In the genomic region with DNA sequence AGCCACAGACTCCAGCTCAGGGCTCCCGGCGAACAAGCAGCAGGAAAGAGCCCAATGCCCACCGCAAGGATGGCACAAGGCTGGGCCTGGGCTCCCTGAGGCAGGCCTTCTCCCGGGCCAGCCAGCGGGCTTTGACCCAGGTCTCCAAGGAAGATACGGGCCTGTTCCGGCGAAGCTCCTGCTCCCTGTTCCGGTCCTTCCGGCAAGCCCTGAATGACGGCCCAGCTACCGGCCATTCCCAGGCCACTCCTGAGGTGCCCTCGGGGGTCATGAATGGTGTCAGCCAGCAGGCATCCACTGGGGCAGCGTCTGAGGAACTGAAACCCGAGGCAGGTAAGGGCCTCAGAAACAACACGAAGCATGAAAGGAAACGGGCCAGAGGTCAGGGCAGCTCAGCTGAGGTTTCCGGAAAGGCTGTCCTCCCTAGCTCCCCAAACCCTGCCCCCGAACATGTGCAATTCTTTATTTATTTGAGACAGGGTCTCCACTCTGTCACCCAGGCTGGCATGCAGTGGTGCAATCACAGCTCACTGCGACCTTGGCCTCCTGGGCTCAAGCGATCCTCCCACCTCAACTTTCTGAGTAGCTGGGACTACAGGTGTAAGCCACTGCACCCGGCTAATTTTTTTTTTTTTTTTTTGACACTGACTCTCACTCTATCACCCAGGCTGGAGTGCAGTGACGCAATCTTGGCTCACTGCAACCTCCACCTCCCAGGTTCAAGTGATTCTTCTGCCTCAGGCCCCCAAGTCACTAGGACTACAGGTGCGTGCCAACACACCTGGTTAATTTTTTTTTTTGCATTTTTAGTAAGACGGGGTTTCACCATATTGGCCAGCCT, we compare ENCODE assay signal across 2 cellular contexts.
TF ChIP-seq lines count a peak whose summit lies in the region.

No MANE protein-coding gene starts in this region.

TF ChIP-seq in HEK293, 187 proteins besides CTCF, POLR2A, EP300 and RAD21 (continued from another document and continues in another):
- TF ChIP-seq, protein P1, sequence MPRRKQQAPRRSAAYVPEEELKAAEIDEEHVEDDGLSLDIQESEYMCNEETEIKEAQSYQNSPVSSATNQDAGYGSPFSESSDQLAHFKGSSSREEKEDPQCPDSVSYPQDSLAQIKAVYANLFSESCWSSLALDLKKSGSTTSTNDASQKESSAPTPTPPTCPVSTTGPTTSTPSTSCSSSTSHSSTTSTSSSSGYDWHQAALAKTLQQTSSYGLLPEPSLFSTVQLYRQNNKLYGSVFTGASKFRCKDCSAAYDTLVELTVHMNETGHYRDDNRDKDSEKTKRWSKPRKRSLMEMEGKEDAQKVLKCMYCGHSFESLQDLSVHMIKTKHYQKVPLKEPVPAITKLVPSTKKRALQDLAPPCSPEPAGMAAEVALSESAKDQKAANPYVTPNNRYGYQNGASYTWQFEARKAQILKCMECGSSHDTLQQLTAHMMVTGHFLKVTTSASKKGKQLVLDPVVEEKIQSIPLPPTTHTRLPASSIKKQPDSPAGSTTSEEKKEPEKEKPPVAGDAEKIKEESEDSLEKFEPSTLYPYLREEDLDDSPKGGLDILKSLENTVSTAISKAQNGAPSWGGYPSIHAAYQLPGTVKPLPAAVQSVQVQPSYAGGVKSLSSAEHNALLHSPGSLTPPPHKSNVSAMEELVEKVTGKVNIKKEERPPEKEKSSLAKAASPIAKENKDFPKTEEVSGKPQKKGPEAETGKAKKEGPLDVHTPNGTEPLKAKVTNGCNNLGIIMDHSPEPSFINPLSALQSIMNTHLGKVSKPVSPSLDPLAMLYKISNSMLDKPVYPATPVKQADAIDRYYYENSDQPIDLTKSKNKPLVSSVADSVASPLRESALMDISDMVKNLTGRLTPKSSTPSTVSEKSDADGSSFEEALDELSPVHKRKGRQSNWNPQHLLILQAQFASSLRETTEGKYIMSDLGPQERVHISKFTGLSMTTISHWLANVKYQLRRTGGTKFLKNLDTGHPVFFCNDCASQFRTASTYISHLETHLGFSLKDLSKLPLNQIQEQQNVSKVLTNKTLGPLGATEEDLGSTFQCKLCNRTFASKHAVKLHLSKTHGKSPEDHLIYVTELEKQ (tag by site-specific recombination; IDR thresholded peaks at IDR 0.05; ENCODE audit: borderline replicate concordance): no peak
- TF ChIP-seq ZEB2 (tag by site-specific recombination; IDR thresholded peaks at IDR 0.05) (peak; percentile 31; the same call in 1 of the 2 replicates), ZNF707 (tag by site-specific recombination; IDR thresholded peaks at IDR 0.05) (no peak), ZSCAN16 (tag by site-specific recombination; IDR thresholded peaks at IDR 0.05) (no peak), GFI1B (tag by site-specific recombination; IDR thresholded peaks at IDR 0.05) (no peak), ZNF596 (tag by site-specific recombination; IDR thresholded peaks at IDR 0.05) (no peak), ZNF548 (tag by site-specific recombination; IDR thresholded peaks at IDR 0.05) (no peak), ZNF174 (tag by site-specific recombination; IDR thresholded peaks at IDR 0.05) (no peak), ZNF239 (tag by site-specific recombination; IDR thresholded peaks at IDR 0.05) (no peak), EGR2 (tag by site-specific recombination; IDR thresholded peaks at IDR 0.05; ENCODE audit: low read depth) (no peak), KLF10 (tag by site-specific recombination; IDR thresholded peaks at IDR 0.05) (no peak), ZNF544 (tag by site-specific recombination; IDR thresholded peaks at IDR 0.05) (no peak), KLF9 (tag by site-specific recombination; IDR thresholded peaks at IDR 0.05; ENCODE audit: low read depth) (no peak), ZNF610 (tag by site-specific recombination; IDR thresholded peaks at IDR 0.05; ENCODE audit: borderline replicate concordance) (no peak), TCF7L2 (IDR thresholded peaks at IDR 0.05; ENCODE audit: borderline replicate concordance, low read depth, low read length) (no peak), KLF8 (tag by site-specific recombination; IDR thresholded peaks at IDR 0.05) (no peak)
- TF ChIP-seq, protein P2, sequence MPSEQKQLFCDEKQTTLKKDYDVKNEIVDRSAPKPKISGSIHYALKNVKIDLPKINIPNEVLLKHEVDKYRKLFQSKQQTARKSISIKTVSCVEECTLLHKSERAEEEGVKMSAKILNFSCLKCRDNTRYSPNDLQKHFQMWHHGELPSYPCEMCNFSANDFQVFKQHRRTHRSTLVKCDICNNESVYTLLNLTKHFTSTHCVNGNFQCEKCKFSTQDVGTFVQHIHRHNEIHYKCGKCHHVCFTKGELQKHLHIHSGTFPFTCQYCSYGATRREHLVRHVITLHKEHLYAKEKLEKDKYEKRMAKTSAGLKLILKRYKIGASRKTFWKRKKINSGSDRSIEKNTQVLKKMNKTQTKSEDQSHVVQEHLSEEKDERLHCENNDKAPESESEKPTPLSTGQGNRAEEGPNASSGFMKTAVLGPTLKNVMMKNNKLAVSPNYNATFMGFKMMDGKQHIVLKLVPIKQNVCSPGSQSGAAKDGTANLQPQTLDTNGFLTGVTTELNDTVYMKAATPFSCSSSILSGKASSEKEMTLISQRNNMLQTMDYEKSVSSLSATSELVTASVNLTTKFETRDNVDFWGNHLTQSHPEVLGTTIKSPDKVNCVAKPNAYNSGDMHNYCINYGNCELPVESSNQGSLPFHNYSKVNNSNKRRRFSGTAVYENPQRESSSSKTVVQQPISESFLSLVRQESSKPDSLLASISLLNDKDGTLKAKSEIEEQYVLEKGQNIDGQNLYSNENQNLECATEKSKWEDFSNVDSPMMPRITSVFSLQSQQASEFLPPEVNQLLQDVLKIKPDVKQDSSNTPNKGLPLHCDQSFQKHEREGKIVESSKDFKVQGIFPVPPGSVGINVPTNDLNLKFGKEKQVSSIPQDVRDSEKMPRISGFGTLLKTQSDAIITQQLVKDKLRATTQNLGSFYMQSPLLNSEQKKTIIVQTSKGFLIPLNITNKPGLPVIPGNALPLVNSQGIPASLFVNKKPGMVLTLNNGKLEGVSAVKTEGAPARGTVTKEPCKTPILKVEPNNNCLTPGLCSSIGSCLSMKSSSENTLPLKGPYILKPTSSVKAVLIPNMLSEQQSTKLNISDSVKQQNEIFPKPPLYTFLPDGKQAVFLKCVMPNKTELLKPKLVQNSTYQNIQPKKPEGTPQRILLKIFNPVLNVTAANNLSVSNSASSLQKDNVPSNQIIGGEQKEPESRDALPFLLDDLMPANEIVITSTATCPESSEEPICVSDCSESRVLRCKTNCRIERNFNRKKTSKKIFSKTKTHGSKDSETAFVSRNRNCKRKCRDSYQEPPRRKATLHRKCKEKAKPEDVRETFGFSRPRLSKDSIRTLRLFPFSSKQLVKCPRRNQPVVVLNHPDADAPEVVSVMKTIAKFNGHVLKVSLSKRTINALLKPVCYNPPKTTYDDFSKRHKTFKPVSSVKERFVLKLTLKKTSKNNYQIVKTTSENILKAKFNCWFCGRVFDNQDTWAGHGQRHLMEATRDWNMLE (tag by site-specific recombination; conservative IDR thresholded peaks at IDR 0.05; ENCODE audit: low read depth): no peak
- TF ChIP-seq, protein P3, sequence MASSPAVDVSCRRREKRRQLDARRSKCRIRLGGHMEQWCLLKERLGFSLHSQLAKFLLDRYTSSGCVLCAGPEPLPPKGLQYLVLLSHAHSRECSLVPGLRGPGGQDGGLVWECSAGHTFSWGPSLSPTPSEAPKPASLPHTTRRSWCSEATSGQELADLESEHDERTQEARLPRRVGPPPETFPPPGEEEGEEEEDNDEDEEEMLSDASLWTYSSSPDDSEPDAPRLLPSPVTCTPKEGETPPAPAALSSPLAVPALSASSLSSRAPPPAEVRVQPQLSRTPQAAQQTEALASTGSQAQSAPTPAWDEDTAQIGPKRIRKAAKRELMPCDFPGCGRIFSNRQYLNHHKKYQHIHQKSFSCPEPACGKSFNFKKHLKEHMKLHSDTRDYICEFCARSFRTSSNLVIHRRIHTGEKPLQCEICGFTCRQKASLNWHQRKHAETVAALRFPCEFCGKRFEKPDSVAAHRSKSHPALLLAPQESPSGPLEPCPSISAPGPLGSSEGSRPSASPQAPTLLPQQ (tag by site-specific recombination; IDR thresholded peaks at IDR 0.05): no peak

TF ChIP-seq in WTC11, 78 proteins besides CTCF, POLR2A, EP300 and RAD21 (continued from another document):
- TF ChIP-seq, protein P4, sequence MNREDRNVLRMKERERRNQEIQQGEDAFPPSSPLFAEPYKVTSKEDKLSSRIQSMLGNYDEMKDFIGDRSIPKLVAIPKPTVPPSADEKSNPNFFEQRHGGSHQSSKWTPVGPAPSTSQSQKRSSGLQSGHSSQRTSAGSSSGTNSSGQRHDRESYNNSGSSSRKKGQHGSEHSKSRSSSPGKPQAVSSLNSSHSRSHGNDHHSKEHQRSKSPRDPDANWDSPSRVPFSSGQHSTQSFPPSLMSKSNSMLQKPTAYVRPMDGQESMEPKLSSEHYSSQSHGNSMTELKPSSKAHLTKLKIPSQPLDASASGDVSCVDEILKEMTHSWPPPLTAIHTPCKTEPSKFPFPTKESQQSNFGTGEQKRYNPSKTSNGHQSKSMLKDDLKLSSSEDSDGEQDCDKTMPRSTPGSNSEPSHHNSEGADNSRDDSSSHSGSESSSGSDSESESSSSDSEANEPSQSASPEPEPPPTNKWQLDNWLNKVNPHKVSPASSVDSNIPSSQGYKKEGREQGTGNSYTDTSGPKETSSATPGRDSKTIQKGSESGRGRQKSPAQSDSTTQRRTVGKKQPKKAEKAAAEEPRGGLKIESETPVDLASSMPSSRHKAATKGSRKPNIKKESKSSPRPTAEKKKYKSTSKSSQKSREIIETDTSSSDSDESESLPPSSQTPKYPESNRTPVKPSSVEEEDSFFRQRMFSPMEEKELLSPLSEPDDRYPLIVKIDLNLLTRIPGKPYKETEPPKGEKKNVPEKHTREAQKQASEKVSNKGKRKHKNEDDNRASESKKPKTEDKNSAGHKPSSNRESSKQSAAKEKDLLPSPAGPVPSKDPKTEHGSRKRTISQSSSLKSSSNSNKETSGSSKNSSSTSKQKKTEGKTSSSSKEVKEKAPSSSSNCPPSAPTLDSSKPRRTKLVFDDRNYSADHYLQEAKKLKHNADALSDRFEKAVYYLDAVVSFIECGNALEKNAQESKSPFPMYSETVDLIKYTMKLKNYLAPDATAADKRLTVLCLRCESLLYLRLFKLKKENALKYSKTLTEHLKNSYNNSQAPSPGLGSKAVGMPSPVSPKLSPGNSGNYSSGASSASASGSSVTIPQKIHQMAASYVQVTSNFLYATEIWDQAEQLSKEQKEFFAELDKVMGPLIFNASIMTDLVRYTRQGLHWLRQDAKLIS (CRISPR knock-in tag; IDR thresholded peaks at IDR 0.05; ENCODE audit: borderline replicate concordance): no peak
- no peak for TF ChIP-seq RELA (CRISPR knock-in tag; IDR thresholded peaks at IDR 0.05; ENCODE audit: borderline replicate concordance)
- TF ChIP-seq OVOL2 (CRISPR knock-in tag; IDR thresholded peaks at IDR 0.05; ENCODE audit: borderline replicate concordance): no peak
- TF ChIP-seq, protein P5, sequence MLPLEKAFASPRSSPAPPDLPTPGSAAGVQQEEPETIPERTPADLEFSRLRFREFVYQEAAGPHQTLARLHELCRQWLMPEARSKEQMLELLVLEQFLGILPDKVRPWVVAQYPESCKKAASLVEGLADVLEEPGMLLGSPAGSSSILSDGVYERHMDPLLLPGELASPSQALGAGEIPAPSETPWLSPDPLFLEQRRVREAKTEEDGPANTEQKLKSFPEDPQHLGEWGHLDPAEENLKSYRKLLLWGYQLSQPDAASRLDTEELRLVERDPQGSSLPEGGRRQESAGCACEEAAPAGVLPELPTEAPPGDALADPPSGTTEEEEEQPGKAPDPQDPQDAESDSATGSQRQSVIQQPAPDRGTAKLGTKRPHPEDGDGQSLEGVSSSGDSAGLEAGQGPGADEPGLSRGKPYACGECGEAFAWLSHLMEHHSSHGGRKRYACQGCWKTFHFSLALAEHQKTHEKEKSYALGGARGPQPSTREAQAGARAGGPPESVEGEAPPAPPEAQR (CRISPR knock-in tag; IDR thresholded peaks at IDR 0.05): no peak
- TF ChIP-seq GABPB1 (CRISPR knock-in tag; IDR thresholded peaks at IDR 0.05): peak; percentile 87; the same call in 1 of the 2 replicates
- no peak for TF ChIP-seq SP1 (CRISPR knock-in tag; conservative IDR thresholded peaks at IDR 0.05)
- TF ChIP-seq, protein P6, sequence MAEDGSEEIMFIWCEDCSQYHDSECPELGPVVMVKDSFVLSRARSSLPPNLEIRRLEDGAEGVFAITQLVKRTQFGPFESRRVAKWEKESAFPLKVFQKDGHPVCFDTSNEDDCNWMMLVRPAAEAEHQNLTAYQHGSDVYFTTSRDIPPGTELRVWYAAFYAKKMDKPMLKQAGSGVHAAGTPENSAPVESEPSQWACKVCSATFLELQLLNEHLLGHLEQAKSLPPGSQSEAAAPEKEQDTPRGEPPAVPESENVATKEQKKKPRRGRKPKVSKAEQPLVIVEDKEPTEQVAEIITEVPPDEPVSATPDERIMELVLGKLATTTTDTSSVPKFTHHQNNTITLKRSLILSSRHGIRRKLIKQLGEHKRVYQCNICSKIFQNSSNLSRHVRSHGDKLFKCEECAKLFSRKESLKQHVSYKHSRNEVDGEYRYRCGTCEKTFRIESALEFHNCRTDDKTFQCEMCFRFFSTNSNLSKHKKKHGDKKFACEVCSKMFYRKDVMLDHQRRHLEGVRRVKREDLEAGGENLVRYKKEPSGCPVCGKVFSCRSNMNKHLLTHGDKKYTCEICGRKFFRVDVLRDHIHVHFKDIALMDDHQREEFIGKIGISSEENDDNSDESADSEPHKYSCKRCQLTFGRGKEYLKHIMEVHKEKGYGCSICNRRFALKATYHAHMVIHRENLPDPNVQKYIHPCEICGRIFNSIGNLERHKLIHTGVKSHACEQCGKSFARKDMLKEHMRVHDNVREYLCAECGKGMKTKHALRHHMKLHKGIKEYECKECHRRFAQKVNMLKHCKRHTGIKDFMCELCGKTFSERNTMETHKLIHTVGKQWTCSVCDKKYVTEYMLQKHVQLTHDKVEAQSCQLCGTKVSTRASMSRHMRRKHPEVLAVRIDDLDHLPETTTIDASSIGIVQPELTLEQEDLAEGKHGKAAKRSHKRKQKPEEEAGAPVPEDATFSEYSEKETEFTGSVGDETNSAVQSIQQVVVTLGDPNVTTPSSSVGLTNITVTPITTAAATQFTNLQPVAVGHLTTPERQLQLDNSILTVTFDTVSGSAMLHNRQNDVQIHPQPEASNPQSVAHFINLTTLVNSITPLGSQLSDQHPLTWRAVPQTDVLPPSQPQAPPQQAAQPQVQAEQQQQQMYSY (CRISPR knock-in tag; IDR thresholded peaks at IDR 0.05): peak; percentile 96
- TF ChIP-seq ZNF121 (CRISPR knock-in tag; IDR thresholded peaks at IDR 0.05): no peak
- no peak for TF ChIP-seq ATF1 (CRISPR knock-in tag; IDR thresholded peaks at IDR 0.05)
- TF ChIP-seq, protein P7, sequence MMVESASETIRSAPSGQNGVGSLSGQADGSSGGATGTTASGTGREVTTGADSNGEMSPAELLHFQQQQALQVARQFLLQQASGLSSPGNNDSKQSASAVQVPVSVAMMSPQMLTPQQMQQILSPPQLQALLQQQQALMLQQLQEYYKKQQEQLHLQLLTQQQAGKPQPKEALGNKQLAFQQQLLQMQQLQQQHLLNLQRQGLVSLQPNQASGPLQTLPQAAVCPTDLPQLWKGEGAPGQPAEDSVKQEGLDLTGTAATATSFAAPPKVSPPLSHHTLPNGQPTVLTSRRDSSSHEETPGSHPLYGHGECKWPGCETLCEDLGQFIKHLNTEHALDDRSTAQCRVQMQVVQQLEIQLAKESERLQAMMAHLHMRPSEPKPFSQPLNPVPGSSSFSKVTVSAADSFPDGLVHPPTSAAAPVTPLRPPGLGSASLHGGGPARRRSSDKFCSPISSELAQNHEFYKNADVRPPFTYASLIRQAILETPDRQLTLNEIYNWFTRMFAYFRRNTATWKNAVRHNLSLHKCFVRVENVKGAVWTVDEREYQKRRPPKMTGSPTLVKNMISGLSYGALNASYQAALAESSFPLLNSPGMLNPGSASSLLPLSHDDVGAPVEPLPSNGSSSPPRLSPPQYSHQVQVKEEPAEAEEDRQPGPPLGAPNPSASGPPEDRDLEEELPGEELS (CRISPR knock-in tag; IDR thresholded peaks at IDR 0.05): no peak
